21 cellular contexts compared by ENCODE assay signal in genomic region chr4:160848489-160848888, GRCh38.
"Had no signal": no experiment of that assay in that cellular context is flagged by ENCODE, and none has a peak within 500 bp of the region (broad histone marks: within the 10 kb centered on the region; RNA-seq: fewer than 3 reads in every experiment).

No MANE protein-coding gene starts in this region.

- FAIRE-seq: endometrium, urothelium cell line had no signal

- H3K27me3 ChIP-seq: body of pancreas, heart right ventricle, tibial nerve had no signal

- H3K4me3 Mint-ChIP-seq: activated naive CD4-positive, alpha-beta T cell treated with anti-CD3 and anti-CD28 coated beads, Interleukin-2, amount 10 ng/mL, durations not matched to agents 7 days and 5 days; activated T-cell treated with anti-CD3 and anti-CD28 coated beads, Interleukin-2, amount 50 U/mL, for 72 hours; stimulated activated naive CD8-positive, alpha-beta T cell treated with anti-CD3 and anti-CD28 coated beads, Interleukin-15, amount 100 ng/mL, for 72 hours; T-helper 17 cell had no signal

- H3K4me1 Mint-ChIP-seq: activated naive CD4-positive, alpha-beta T cell treated with anti-CD3 and anti-CD28 coated beads, Interleukin-2, amount 10 ng/mL, durations not matched to agents 7 days and 5 days; stimulated activated naive CD8-positive, alpha-beta T cell treated with anti-CD3 and anti-CD28 coated beads, Interleukin-15, amount 100 ng/mL, for 72 hours; T-helper 17 cell had no signal

- ATAC-seq: activated T-cell treated with anti-CD3 and anti-CD28 coated beads, Interleukin-2, amount 50 U/mL, for 72 hours; heart right ventricle; left ventricle myocardium superior; mucosa of descending colon; stimulated activated naive CD8-positive, alpha-beta T cell treated with anti-CD3 and anti-CD28 coated beads, Interleukin-15, amount 100 ng/mL, for 72 hours; T-helper 17 cell had no signal

- H3K27ac ChIP-seq: body of pancreas, heart right ventricle, prostate gland, tibial nerve had no signal

- H3K36me3 Mint-ChIP-seq: activated naive CD4-positive, alpha-beta T cell treated with anti-CD3 and anti-CD28 coated beads, Interleukin-2, amount 10 ng/mL, durations not matched to agents 7 days and 5 days had no signal

- DNase-seq: activated CD4-positive, alpha-beta T cell treated with anti-CD3 and anti-CD28 coated beads for 4 hours; activated CD4-positive, alpha-beta T cell treated with anti-CD3 and anti-CD28 coated beads, Interleukin-2, amount 50 U/mL, for 48 hours; activated CD4-positive, CD25-positive, alpha-beta regulatory T cell; activated effector memory CD4-positive, alpha-beta T cell treated with Interleukin-2 at 50 U/mL for 16 hours; activated naive CD4-positive, alpha-beta T cell treated with anti-CD3 and anti-CD28 coated beads, Interleukin-2, amount 10 ng/mL, durations not matched to agents 7 days and 5 days; activated T-cell treated with anti-CD3 and anti-CD28 coated beads, Interleukin-2, amount 50 U/mL, for 72 hours; amygdala; erythroblast; foreskin fibroblast; heart right ventricle; left ventricle myocardium superior; mucosa of descending colon; stimulated activated CD4-positive, alpha-beta T cell treated with anti-CD3 and anti-CD28 coated beads, Interleukin-12 subunit alpha, Interleukin-12 subunit beta, amount 100 ng/mL, for 4 hours; stimulated activated CD4-positive, alpha-beta T cell treated with anti-CD3 and anti-CD28 coated beads, Interleukin-1b, Interleukin-23, amount 100 ng/mL, for 48 hours; stimulated activated naive CD8-positive, alpha-beta T cell treated with anti-CD3 and anti-CD28 coated beads, Interleukin-15, amount 100 ng/mL, for 72 hours; T-helper 17 cell had no signal

- H3K27ac Mint-ChIP-seq: activated naive CD4-positive, alpha-beta T cell treated with anti-CD3 and anti-CD28 coated beads, Interleukin-2, amount 10 ng/mL, durations not matched to agents 7 days and 5 days; activated T-cell treated with anti-CD3 and anti-CD28 coated beads, Interleukin-2, amount 50 U/mL, for 72 hours; stimulated activated naive CD8-positive, alpha-beta T cell treated with anti-CD3 and anti-CD28 coated beads, Interleukin-15, amount 100 ng/mL, for 72 hours; T-helper 17 cell had no signal

- H3K27me3 Mint-ChIP-seq: activated naive CD4-positive, alpha-beta T cell treated with anti-CD3 and anti-CD28 coated beads, Interleukin-2, amount 10 ng/mL, durations not matched to agents 7 days and 5 days; stimulated activated naive CD8-positive, alpha-beta T cell treated with anti-CD3 and anti-CD28 coated beads, Interleukin-15, amount 100 ng/mL, for 72 hours; T-helper 17 cell had no signal

- H3K4me1 ChIP-seq: body of pancreas, heart right ventricle, prostate gland, tibial nerve had no signal

- H3K4me3 ChIP-seq: body of pancreas, heart right ventricle, mucosa of descending colon, prostate gland, tibial nerve had no signal

- H3K9me3 ChIP-seq: body of pancreas, heart right ventricle, mucosa of descending colon, prostate gland, tibial nerve had no signal

- H3K36me3 ChIP-seq: heart right ventricle, prostate gland, tibial nerve had no signal
